ENCODE assay signal across 12 cellular contexts in the genomic region with DNA sequence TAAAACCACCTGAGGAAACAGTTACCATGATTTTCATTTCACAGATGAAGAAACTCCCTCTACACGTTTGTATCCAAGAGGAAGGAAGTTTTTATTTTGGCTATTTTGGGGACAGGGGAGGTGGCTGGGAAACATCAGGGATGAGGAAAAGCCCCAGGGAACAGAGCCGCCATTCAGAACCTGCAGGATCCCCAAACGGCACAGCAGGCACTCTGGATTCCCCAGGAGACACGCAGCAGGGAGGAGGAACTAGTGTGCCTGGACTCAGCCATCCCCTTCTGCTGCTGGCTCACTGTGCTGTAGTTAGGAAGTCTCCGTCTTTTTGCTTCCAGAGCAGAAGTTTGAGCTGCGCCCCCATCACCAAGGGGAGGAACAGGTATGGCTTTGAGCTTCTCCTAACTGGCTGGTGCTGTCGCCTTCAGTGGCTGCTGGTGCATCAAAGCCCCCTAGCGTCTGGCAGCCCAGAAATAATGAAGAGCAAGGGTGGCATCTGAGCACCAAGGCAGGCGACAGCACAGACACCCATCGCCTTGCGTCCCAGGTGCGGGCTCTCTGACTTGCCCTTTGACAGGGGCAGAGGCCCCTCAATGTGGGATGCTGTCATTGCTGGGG. TPM values are rescaled to one million over a fixed set of nuclear protein-coding genes. Genes with fewer than 3 reads are reported as not detected.
DNase-seq lines count a peak whose midpoint lies in the region; ATAC-seq and TF ChIP-seq lines count a peak whose summit lies in the region.
"Had no signal": no experiment of that assay in that cellular context is flagged by ENCODE, and none has a peak within 500 bp of the region (broad histone marks: within the 10 kb centered on the region; RNA-seq: fewer than 3 reads in every experiment).

No MANE protein-coding gene starts in this region.

- H3K4me3 Mint-ChIP-seq in brain (peak overlapping the region in 4 of 5 experiments; percentile 70 to 98 (median 97)), CD14-positive monocyte (no peak overlapping the region)
- H3K4me3 Mint-ChIP-seq: activated CD4-positive, alpha-beta memory T cell treated with anti-CD3 and anti-CD28 coated beads, Interleukin-2, amount 10 ng/mL, durations not matched to agents 7 days and 5 days had no signal

- H3K36me3 Mint-ChIP-seq in brain, result no peaks in the 10 kb centered on the region
- peaks cover 26 to 47% of the 10 kb centered on the region in 2 donors for H3K36me3 Mint-ChIP-seq in CD14-positive monocyte

- peaks cover 82% of the 10 kb centered on the region for H3K79me2 ChIP-seq in Loucy (ENCODE audit: insufficient read depth, low read length)

- H3K27ac ChIP-seq in right lobe of liver, result peak overlapping the region in 2 of 3 donors; percentile 74 to 98
- peak overlapping the region; percentile 72 to 95 for H3K27ac ChIP-seq in testis
- H3K27ac ChIP-seq in aorta (ENCODE audit: low read depth in 1 of 2, low read length in 2 of 2), result peak overlapping the region in 1 of 2 donors; percentile 49

- H3K4me2 ChIP-seq in Loucy (ENCODE audit: low read depth, low read length, poor library complexity, severe bottlenecking), result peak overlapping the region; percentile 99

- TF ChIP-seq POLR2A in right lobe of liver (IDR thresholded peaks at IDR 0.05), result no peak
- TF ChIP-seq POLR2A in testis (IDR thresholded peaks at IDR 0.05), result no peak

- H3K9me3 Mint-ChIP-seq in brain (no peaks in the 10 kb centered on the region), CD14-positive monocyte (no peaks in the 10 kb centered on the region)
- H3K9me3 Mint-ChIP-seq: activated CD4-positive, alpha-beta memory T cell treated with anti-CD3 and anti-CD28 coated beads, Interleukin-2, amount 10 ng/mL, durations not matched to agents 7 days and 5 days had no signal

- H3K9me3 ChIP-seq in Loucy (ENCODE audit: insufficient read depth, low read depth, low read length) (no peaks in the 10 kb centered on the region), right lobe of liver (no peaks in the 10 kb centered on the region), testis (no peaks in the 10 kb centered on the region), aorta (ENCODE audit: control insufficient read depth, low read length) (no peaks in the 10 kb centered on the region)

- H3K4me1 Mint-ChIP-seq in brain (peaks cover 94% of the 10 kb centered on the region), CD14-positive monocyte (peaks cover 43% of the 10 kb centered on the region)

- H3K9me2 ChIP-seq in Loucy (replicated peaks; ENCODE audit: low read depth, low read length), result no peaks in the 10 kb centered on the region

- intact Hi-C loops in right lobe of liver (cut with DNase I), result no loop called here
- intact Hi-C loops in testis (cut with DNase I; ENCODE audit: low total_unique reads), result loop anchor here (10.0 kb wide), 1 partner anchor 76 kb away; no protein-coding TSS in a partner anchor
- intact Hi-C loops in aorta (cut with DNase I), result loop anchor here (5.0 to 10.0 kb wide), 3 partner anchors 94 to 236 kb away; a partner anchor contains a TSS
- intact Hi-C loops in CD14-positive monocyte (cut with micrococcal nuclease), result loop anchor here (5.0 to 10.0 kb wide), 4 partner anchors 76 to 236 kb away; a partner anchor contains a TSS

- H3K4me3 ChIP-seq in Loucy (ENCODE audit: low read length, poor library complexity, severe bottlenecking), result no peak overlapping the region
- peak overlapping the region in 2 of 3 donors; percentile 23 to 27 for H3K4me3 ChIP-seq in right lobe of liver
- H3K4me3 ChIP-seq in testis, result no peak overlapping the region
- H3K4me3 ChIP-seq in aorta (ENCODE audit: low read length in 2 of 2), result no peak overlapping the region

- H3K4me1 ChIP-seq in Loucy (ENCODE audit: insufficient read depth, low read length, poor library complexity, severe bottlenecking), result peaks cover 20% of the 10 kb centered on the region
- peaks cover 0 to 66% (median 24%) of the 10 kb centered on the region in 4 donors for H3K4me1 ChIP-seq in right lobe of liver
- H3K4me1 ChIP-seq in testis, result peaks cover 70% of the 10 kb centered on the region
- H3K4me1 ChIP-seq in aorta (ENCODE audit: control insufficient read depth in 1 of 2, insufficient read depth in 2 of 2, low read length in 2 of 2), result no peaks in the 10 kb centered on the region

- H3F3A ChIP-seq in Loucy (ENCODE audit: low read depth), result no peaks in the 10 kb centered on the region

- DNase-seq in right lobe of liver (no peak), testis (no peak), aorta (no peak), NOMO-1 (lab: John Stamatoyannopoulos, UW; ENCODE audit: unreplicated experiment in 2 of 2) (no peak), CD14-positive monocyte (ENCODE audit: low spot score) (no peak)
- DNase-seq: activated CD4-positive, alpha-beta memory T cell treated with anti-CD3 and anti-CD28 coated beads, Interleukin-2, amount 10 ng/mL, durations not matched to agents 7 days and 5 days; DMS79 treated with DMSO at 0.1 percent for 48 hours; NCI-H1105 treated with DMSO at 0.1 percent for 48 hours; NCI-H82 had no signal

- WGBS in right lobe of liver (ENCODE audit: insufficient coverage, low coverage, low lambda C conversion rate, missing lambda C conversion rate), result 39% methylated on average over 5 of the region's 12 CpGs
- 52 to 53% methylated on average over 9 to 12 of the region's 12 CpGs for WGBS in testis, 2 donors
- 51 to 58% methylated on average over 12 of the region's 12 CpGs for WGBS in aorta, 2 donors

- no peak for TF ChIP-seq CTCF in Loucy (conservative IDR thresholded peaks at IDR 0.05; ENCODE audit: low read length)
- TF ChIP-seq CTCF in brain (conservative IDR thresholded peaks at IDR 0.05), result no peak
- TF ChIP-seq CTCF in right lobe of liver (IDR thresholded peaks at IDR 0.05), result no peak
- TF ChIP-seq CTCF in testis (IDR thresholded peaks at IDR 0.05), result no peak
- no peak for TF ChIP-seq CTCF in CD14-positive monocyte (IDR thresholded peaks at IDR 0.05)

- peak overlapping the region; percentile 95 for H3K9ac ChIP-seq in Loucy (ENCODE audit: low read depth, low read length, poor library complexity, severe bottlenecking)

- ATAC-seq in right lobe of liver (no peak), aorta (ENCODE audit: low FRiP score) (no peak)

- H3K36me3 ChIP-seq in Loucy (ENCODE audit: insufficient read depth, low read length), result no peaks in the 10 kb centered on the region
- H3K36me3 ChIP-seq in right lobe of liver, result no peaks in the 10 kb centered on the region
- no peaks in the 10 kb centered on the region for H3K36me3 ChIP-seq in testis (ENCODE audit: low read depth, missing control alignments)
- no peaks in the 10 kb centered on the region for H3K36me3 ChIP-seq in aorta (ENCODE audit: control insufficient read depth in 1 of 2, insufficient read depth in 2 of 2, low read length in 1 of 2)

- H4K20me1 ChIP-seq in Loucy (ENCODE audit: insufficient read depth, low read length, poor library complexity, severe bottlenecking), result peaks cover 44% of the 10 kb centered on the region

- H3K27ac Mint-ChIP-seq in brain (peak overlapping the region; percentile 38 to 99 (median 94)), CD14-positive monocyte (peak overlapping the region in 3 of 7 donors; percentile 26 to 42 (median 42))

- H3K27me3 Mint-ChIP-seq in brain (peaks cover 12% of the 10 kb centered on the region), CD14-positive monocyte (ENCODE audit: low read depth in 3 of 3) (peaks cover 0 to 8% (median 0%) of the 10 kb centered on the region in 3 donors)
- H3K27me3 Mint-ChIP-seq: activated CD4-positive, alpha-beta memory T cell treated with anti-CD3 and anti-CD28 coated beads, Interleukin-2, amount 10 ng/mL, durations not matched to agents 7 days and 5 days had no signal

- H3K27me3 ChIP-seq in Loucy (ENCODE audit: insufficient read depth, low read length, poor library complexity, severe bottlenecking) (no peaks in the 10 kb centered on the region), right lobe of liver (no peaks in the 10 kb centered on the region), testis (no peaks in the 10 kb centered on the region), aorta (ENCODE audit: control insufficient read depth in 1 of 2, insufficient read depth in 2 of 2, low read length in 1 of 2) (no peaks in the 10 kb centered on the region)

- H2AFZ ChIP-seq in Loucy (ENCODE audit: low read length), result no peak overlapping the region

RNA-seq across cellular contexts. Expression of a gene that starts 4.2 kb away (rescaled TPM):
- polyA plus RNA-seq in brain (ENCODE audit: insufficient read depth, low read depth, low replicate concordance) (248 TPM), testis (ENCODE audit: insufficient read depth, low read depth, low replicate concordance) (194 TPM), aorta (10 to 100 TPM; 61.7 to 94.0 TPM), CD14-positive monocyte (100 to 1,000 TPM in 1 of 2 donors, 10 to 100 TPM in 1; 77.5 to 111 TPM)
- total RNA-seq in right lobe of liver (100 to 1,000 TPM in 2 of 6 experiments, 10 to 100 TPM in 4; 83.0 to 179 (median 96.0) TPM), testis (100 to 1,000 TPM; 227 to 257 TPM), aorta (10 to 100 TPM; 63.5 to 79.8 TPM)

RNA-seq across cellular contexts. Expression of a gene that starts 26.6 kb away (rescaled TPM):
- polyA plus RNA-seq in brain (ENCODE audit: insufficient read depth, low read depth, low replicate concordance) (28.1 TPM), testis (ENCODE audit: insufficient read depth, low read depth, low replicate concordance) (13.5 TPM), aorta (10 to 100 TPM; 12.3 to 24.8 TPM), CD14-positive monocyte (1 to 10 TPM; 9.5 to 9.7 TPM)
- total RNA-seq in right lobe of liver (1 to 10 TPM; 3.1 to 7.8 (median 6.2) TPM), testis (10 to 100 TPM; 12.9 to 30.0 TPM), aorta (1 to 10 TPM; 3.0 to 4.3 TPM)

RNA-seq across cellular contexts. Expression of a gene that starts 38.9 kb away (rescaled TPM):
- polyA plus RNA-seq in brain (ENCODE audit: insufficient read depth, low read depth, low replicate concordance), result 23.3 TPM
- under 1 TPM in 1 of 6 experiments, not detected in 5; 0.13 TPM for total RNA-seq in right lobe of liver
- 10 to 100 TPM in 1 of 2 donors, 1 to 10 TPM in 1; 5.0 to 12.9 TPM for total RNA-seq in testis
- polyA plus RNA-seq in testis (ENCODE audit: insufficient read depth, low read depth, low replicate concordance), result 4.2 TPM
- total RNA-seq in aorta, result under 1 TPM; 0.23 to 0.72 TPM
- polyA plus RNA-seq in aorta, result not detected
- polyA plus RNA-seq in CD14-positive monocyte, result not detected
- total RNA-seq: activated CD4-positive, alpha-beta memory T cell treated with anti-CD3 and anti-CD28 coated beads, Interleukin-2, amount 10 ng/mL, durations not matched to agents 7 days and 5 days had no signal
- polyA plus RNA-seq: fibroblast of lung had no signal

Comparison
In these comparisons a context has a peak if more than half of its experiments do, and no peak if none do; other contexts are left out.
1. H3K4me3 ChIP-seq: peak in right lobe of liver (2 of 3); none in Loucy (single experiment), testis (0 of 2) and aorta (0 of 2).
2. H3K4me3 Mint-ChIP-seq: peak in brain (4 of 5); none in CD14-positive monocyte (0 of 2).
3. intact Hi-C loops: an anchor here in testis (10.0 kb wide), aorta (5.0 to 10.0 kb wide) and CD14-positive monocyte (5.0 to 10.0 kb wide); none called in right lobe of liver.